ENCODE assay signal across 8 cellular contexts in genomic region chr1:149927535-149928387, GRCh38. TPM values are rescaled to one million over a fixed set of nuclear protein-coding genes. Genes with fewer than 3 reads are reported as not detected.
A peak's percentile ranks its signal among the peaks of the same experiment; 100 is the strongest.
DNase-seq lines count a peak whose midpoint lies in the region; ATAC-seq and TF ChIP-seq lines count a peak whose summit lies in the region.

Gene SF3B4 (minus strand): TSS chr1:149927803. CDS start chr1:149927759, 44 bp downstream.

- intact Hi-C loops in ascending aorta (cut with DNase I), result loop anchor here (1.0 kb wide), 3 partner anchors 9 to 28 kb away; partner anchors contain the start of gene BOLA1
- intact Hi-C loops in right cardiac atrium (cut with DNase I), result no loop called here
- intact Hi-C loops in vagina (cut with DNase I), result no loop called here

- peak; percentile 49 for ATAC-seq in GM18508 (IDR thresholded peaks at IDR 0.05; ENCODE audit: insufficient read depth, unreplicated experiment)
- ATAC-seq in HG02981 (IDR thresholded peaks at IDR 0.05; ENCODE audit: unreplicated experiment), result peak; percentile 93
- peak; percentile 98 for ATAC-seq in right cardiac atrium

- TF ChIP-seq POLR2A in vagina (IDR thresholded peaks at IDR 0.05), result peak; percentile 59 to 96

- H3K27ac ChIP-seq in ascending aorta (peak within 1 kb of the TSS; percentile 83 to 89), right cardiac atrium (ENCODE audit: low read length) (peak within 1 kb of the TSS; percentile 92), vagina (peak within 1 kb of the TSS; percentile 98)

- H3K27me3 ChIP-seq in ascending aorta, result no peaks in the 10 kb centered on the region
- H3K27me3 ChIP-seq in right cardiac atrium (ENCODE audit: control insufficient read depth, insufficient read depth), result no peaks in the 10 kb centered on the region
- H3K27me3 ChIP-seq in vagina, result no peaks in the 10 kb centered on the region

- H3K9me3 ChIP-seq in ascending aorta (no peaks in the 10 kb centered on the region), right cardiac atrium (ENCODE audit: control insufficient read depth, low read length) (no peaks in the 10 kb centered on the region), vagina (no peaks in the 10 kb centered on the region)

- H3K4me1 ChIP-seq in ascending aorta (peaks cover 8 to 24% of the 10 kb centered on the region in 2 donors), right cardiac atrium (ENCODE audit: control insufficient read depth, insufficient read depth, low read length) (peaks cover 4% of the 10 kb centered on the region), vagina (peaks cover 35% of the 10 kb centered on the region)

- H3K36me3 ChIP-seq in ascending aorta (peaks cover 69% of the 10 kb centered on the region in 2 donors), vagina (peaks cover 3 to 49% of the 10 kb centered on the region in 2 donors)

- no peak for TF ChIP-seq CTCF in ascending aorta (IDR thresholded peaks at IDR 0.05)
- no peak for TF ChIP-seq CTCF in vagina (IDR thresholded peaks at IDR 0.05)

- DNase-seq in NCI-H2029 (lab: John Stamatoyannopoulos, UW) (peak; percentile 94), T-helper 22 cell (ENCODE audit: low read depth) (peak; percentile 91), ascending aorta (ENCODE audit: low spot score in 2 of 2) (peak; percentile 82 to 98), right cardiac atrium (peak; percentile 96 to 98 (median 98)), putamen (ENCODE audit: low spot score) (peak; percentile 95), vagina (ENCODE audit: extremely low spot score in 2 of 2) (no peak)

- H3K4me3 ChIP-seq in ascending aorta (peak within 1 kb of the TSS; percentile 72 to 85), right cardiac atrium (ENCODE audit: low read length) (peak within 1 kb of the TSS; percentile 80), vagina (peak within 1 kb of the TSS; percentile 81 to 91)

- under 1% methylated on average over 48 of the region's 48 CpGs for WGBS in right cardiac atrium

RNA-seq across cellular contexts. Expression of gene SF3B4, which starts in this region (rescaled TPM):
- 87.3 TPM for total RNA-seq in ascending aorta
- total RNA-seq in right cardiac atrium, result 10 to 100 TPM; 26.1 to 30.8 (median 29.5) TPM
- 17.8 TPM for polyA plus RNA-seq in right cardiac atrium
- 21.6 TPM for total RNA-seq in vagina

Comparison
In these comparisons a context has a peak if more than half of its experiments do, and no peak if none do; other contexts are left out.
1. DNase-seq: peak in NCI-H2029 (single experiment), T-helper 22 cell (single experiment), ascending aorta (2 of 2), right cardiac atrium (3 of 3) and putamen (single experiment); none in vagina (0 of 2).
2. Peak in every context shown above with its lines, with median percentiles within 50 percentile points of each other: ATAC-seq, H3K27ac ChIP-seq and H3K4me3 ChIP-seq.